17 cellular contexts compared by ENCODE assay signal in genomic region chr4:106344324-106344970, GRCh38. TPM values are rescaled to one million over a fixed set of nuclear protein-coding genes. Genes with fewer than 3 reads are reported as not detected.
DNase-seq lines count a peak whose midpoint lies in the region; FAIRE-seq and TF ChIP-seq lines count a peak whose summit lies in the region.
"Had no signal": no experiment of that assay in that cellular context is flagged by ENCODE, and none has a peak within 500 bp of the region (broad histone marks: within the 10 kb centered on the region; RNA-seq: fewer than 3 reads in every experiment).

No MANE protein-coding gene starts in this region.

- H3K18ac ChIP-seq in mesenchymal stem cell (ENCODE audit: low read depth in 1 of 2, low read length in 2 of 2): no peak overlapping the region

- H3K9me3 ChIP-seq in HUES48 (ENCODE audit: control insufficient read depth, insufficient read depth, low read length) (no peaks in the 10 kb centered on the region), mesenchymal stem cell (ENCODE audit: control insufficient read depth, low read length) (peaks cover 8% of the 10 kb centered on the region)
- H3K9me3 ChIP-seq: prostate gland had no signal

- no peak overlapping the region for H2BK5ac ChIP-seq in mesenchymal stem cell (ENCODE audit: low read depth, low read length, poor library complexity, severe bottlenecking)

- no peak overlapping the region for H3K4me2 ChIP-seq in mesenchymal stem cell (ENCODE audit: low read length, poor library complexity, severe bottlenecking)

- TF ChIP-seq CTCF in bronchial epithelial cell (IDR thresholded peaks at IDR 0.05; ENCODE audit: insufficient read depth, low read length, severe bottlenecking): no peak

- H4K91ac ChIP-seq in mesenchymal stem cell (ENCODE audit: low read length): no peak overlapping the region

- H3K4me3 ChIP-seq in HUES48 (ENCODE audit: low read depth, low read length): no peak overlapping the region
- H3K4me3 ChIP-seq in bronchial epithelial cell (ENCODE audit: low read depth, low read length): no peak overlapping the region
- no peak overlapping the region for H3K4me3 ChIP-seq in mesenchymal stem cell (ENCODE audit: insufficient read depth in 1 of 2, low read depth in 1 of 2, low read length in 2 of 2)
- H3K4me3 ChIP-seq: heart left ventricle, prostate gland had no signal

- H3K9ac ChIP-seq in HUES48 (ENCODE audit: low read depth, low read length) (no peak overlapping the region), mesenchymal stem cell (ENCODE audit: low read length) (peak overlapping the region; percentile 40)

- peak overlapping the region; percentile 35 for H3K27ac ChIP-seq in HUES48 (ENCODE audit: low read depth, low read length)
- peak overlapping the region; percentile 66 for H3K27ac ChIP-seq in mesenchymal stem cell (ENCODE audit: low read length, poor library complexity, severe bottlenecking)
- H3K27ac ChIP-seq: heart left ventricle, prostate gland had no signal

- DNase-seq in COLO829 (ENCODE audit: low spot score) (peak; percentile 18), bronchial epithelial cell (ENCODE audit: low read depth) (peak; percentile 27), mesenchymal stem cell (peak; percentile 43), NCI-H446 (lab: John Stamatoyannopoulos, UW) (no peak), iPS-NIHi11 (ENCODE audit: low spot score) (no peak), amygdala (lab: John Stamatoyannopoulos, UW) (no peak)
- DNase-seq: activated B cell treated with CpG ODN at 0.5 μM for 24 hours; activated naive CD4-positive, alpha-beta T cell; CD4-positive, alpha-beta memory T cell; GF-D8; heart left ventricle; kidney glomerular epithelial cell; NCI-H2081 treated with DMSO at 0.1 percent for 48 hours had no signal

- no peak overlapping the region for H3K14ac ChIP-seq in mesenchymal stem cell (ENCODE audit: low read length in 2 of 2)

- no peak for FAIRE-seq in bronchial epithelial cell (lab: Jason Lieb, UNC)
- FAIRE-seq: RCC 7860 had no signal

- no peak overlapping the region for H2BK120ac ChIP-seq in mesenchymal stem cell (ENCODE audit: low read depth, low read length)

- no peak overlapping the region for H3K23ac ChIP-seq in mesenchymal stem cell (ENCODE audit: low read length in 2 of 2)

- no peak overlapping the region for H4K8ac ChIP-seq in mesenchymal stem cell (ENCODE audit: low read length)

- peaks cover 15% of the 10 kb centered on the region for H3K79me1 ChIP-seq in mesenchymal stem cell (replicated peaks; ENCODE audit: low read length, poor library complexity, severe bottlenecking)

- H3K4ac ChIP-seq in mesenchymal stem cell (ENCODE audit: low read depth in 1 of 2, low read length in 2 of 2): no peak overlapping the region

- H2AFZ ChIP-seq in mesenchymal stem cell (ENCODE audit: low read depth, low read length): no peak overlapping the region

- H3K4me1 ChIP-seq in HUES48 (ENCODE audit: control insufficient read depth, insufficient read depth, low read length): 0 out of 2 replicates have a peak, but pooled peaks cover 4% of the 10 kb centered on the region
- H3K4me1 ChIP-seq in mesenchymal stem cell (ENCODE audit: control insufficient read depth, insufficient read depth, low read depth, low read length): no peaks in the 10 kb centered on the region
- H3K4me1 ChIP-seq: prostate gland had no signal

- H3K36me3 ChIP-seq in HUES48 (ENCODE audit: control insufficient read depth, insufficient read depth, low read length) (peaks cover 30% of the 10 kb centered on the region), bronchial epithelial cell (ENCODE audit: control insufficient read depth, insufficient read depth, low read length) (peaks cover 3% of the 10 kb centered on the region), mesenchymal stem cell (ENCODE audit: control insufficient read depth in 1 of 2, insufficient read depth in 2 of 2, low read depth in 1 of 2, low read length in 2 of 2) (peaks cover 3 to 52% of the 10 kb centered on the region in 2 experiments)
- H3K36me3 ChIP-seq: prostate gland had no signal

- no peak overlapping the region for H2AK5ac ChIP-seq in mesenchymal stem cell (ENCODE audit: low read length, severe bottlenecking)

- WGBS in mesenchymal stem cell: 99% methylated on average over 1 of the region's 2 CpGs

- H3K27me3 ChIP-seq in HUES48 (ENCODE audit: control insufficient read depth, insufficient read depth, low read length) (no peaks in the 10 kb centered on the region), bronchial epithelial cell (ENCODE audit: control insufficient read depth, insufficient read depth, low read length) (no peaks in the 10 kb centered on the region), mesenchymal stem cell (ENCODE audit: control insufficient read depth in 1 of 2, insufficient read depth in 1 of 2, low read length in 2 of 2) (no peaks in the 10 kb centered on the region)
- H3K27me3 ChIP-seq: heart left ventricle had no signal

- H2BK12ac ChIP-seq in mesenchymal stem cell (ENCODE audit: low read length in 2 of 2): no peak overlapping the region

- no peak overlapping the region for H2BK15ac ChIP-seq in mesenchymal stem cell (ENCODE audit: low read depth, poor library complexity, severe bottlenecking)

RNA-seq across cellular contexts. Expression of gene GIMD1, which starts 24.1 kb away (rescaled TPM):
- not detected in 2 replicates for total RNA-seq in bronchial epithelial cell
- not detected for polyA plus RNA-seq in mesenchymal stem cell (2013, experiment 1 of 2)
- polyA plus RNA-seq in mesenchymal stem cell (2013, experiment 2 of 2): not detected
- total RNA-seq: activated B cell treated with CpG ODN at 0.5 μM for 24 hours; CD4-positive, alpha-beta memory T cell; cerebellum; heart left ventricle; prostate gland had no signal
- polyA plus RNA-seq: CD4-positive, alpha-beta memory T cell; heart left ventricle had no signal

RNA-seq across cellular contexts. Expression of gene AIMP1, which starts 28.1 kb away (rescaled TPM):
- total RNA-seq in bronchial epithelial cell: 26.0 and 27.4 TPM in 2 replicates
- 90.8 TPM for polyA plus RNA-seq in mesenchymal stem cell (2013, experiment 1 of 2)
- polyA plus RNA-seq in mesenchymal stem cell (2013, experiment 2 of 2): 93.7 TPM

RNA-seq across cellular contexts. Expression of gene TBCK, which starts 28.4 kb away (rescaled TPM):
- 16.3 and 26.1 TPM in 2 replicates for total RNA-seq in bronchial epithelial cell
- 8.5 TPM for polyA plus RNA-seq in mesenchymal stem cell (2013, experiment 1 of 2)
- polyA plus RNA-seq in mesenchymal stem cell (2013, experiment 2 of 2): 7.4 TPM

Comparison
In these comparisons a context has a peak if more than half of its experiments do, and no peak if none do; other contexts are left out.
1. DNase-seq: peak in COLO829 (single experiment), bronchial epithelial cell (single experiment) and mesenchymal stem cell (single experiment); none in NCI-H446 (0 of 2), iPS-NIHi11 (single experiment) and amygdala (0 of 56).